In the genomic region with DNA sequence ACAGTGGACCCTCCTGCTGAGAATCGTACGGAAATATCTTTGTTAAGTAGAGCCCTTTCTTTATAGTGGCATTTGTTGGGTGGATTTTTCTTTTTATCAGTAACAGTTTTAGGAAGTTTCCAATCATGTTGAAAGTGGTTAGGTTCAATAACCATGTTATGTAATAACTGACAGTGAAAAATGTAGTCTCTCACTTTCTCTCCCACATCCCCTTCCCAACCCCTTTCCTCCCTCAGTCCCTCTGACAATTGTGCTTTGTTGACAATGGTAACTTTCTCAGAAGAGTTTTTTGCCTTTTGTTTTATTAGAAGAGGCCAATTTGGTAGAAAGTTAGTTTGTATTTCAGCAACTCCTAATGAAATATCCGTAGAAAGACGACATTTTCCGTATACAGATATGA, we compare ENCODE assay signal across 21 cellular contexts.
"Had no signal": no experiment of that assay in that cellular context is flagged by ENCODE, and none has a peak within 500 bp of the region (broad histone marks: within the 10 kb centered on the region; RNA-seq: fewer than 3 reads in every experiment).

No MANE protein-coding gene starts in this region.

- H3K27ac ChIP-seq: epithelial cell of prostate, esophagus muscularis mucosa, gastrocnemius medialis, spleen, stomach, thyroid gland had no signal

- H3K9me3 ChIP-seq: esophagus muscularis mucosa, gastrocnemius medialis, spleen, stomach, thyroid gland had no signal

- H3K27me3 ChIP-seq: esophagus muscularis mucosa, gastrocnemius medialis, spleen, stomach, thyroid gland had no signal

- H3K4me3 Mint-ChIP-seq: effector memory CD8-positive, alpha-beta T cell; naive thymus-derived CD4-positive, alpha-beta T cell; nephron progenitor cell; stimulated activated naive B cell treated with anti-CD40 and anti-IgM and Interleukin-4, amounts not matched to agents 10 μg/mL and 1 μg/mL and 100 μg/mL, for 72 hours; type B pancreatic cell had no signal

- H3K4me1 ChIP-seq: esophagus muscularis mucosa, gastrocnemius medialis, spleen, stomach, thyroid gland had no signal

- H3K9me3 Mint-ChIP-seq: effector memory CD8-positive, alpha-beta T cell; naive thymus-derived CD4-positive, alpha-beta T cell; nephron progenitor cell; stimulated activated naive B cell treated with anti-CD40 and anti-IgM and Interleukin-4, amounts not matched to agents 10 μg/mL and 1 μg/mL and 100 μg/mL, for 72 hours; type B pancreatic cell had no signal

- ATAC-seq: effector memory CD8-positive, alpha-beta T cell; gastrocnemius medialis; left lobe of liver; naive thymus-derived CD4-positive, alpha-beta T cell; sciatic nerve; stimulated activated naive B cell treated with anti-CD40 and anti-IgM and Interleukin-4, amounts not matched to agents 10 μg/mL and 1 μg/mL and 100 μg/mL, for 72 hours had no signal

- H3K4me1 Mint-ChIP-seq: stimulated activated naive B cell treated with anti-CD40 and anti-IgM and Interleukin-4, amounts not matched to agents 10 μg/mL and 1 μg/mL and 100 μg/mL, for 72 hours had no signal

- DNase-seq: effector memory CD8-positive, alpha-beta T cell; gastrocnemius medialis; glutamatergic neuron; islet precursor cell; mammary epithelial cell; naive thymus-derived CD4-positive, alpha-beta T cell; nephron progenitor cell; occipital lobe; posterior cingulate gyrus; spleen; stimulated activated CD4-positive, alpha-beta T cell treated with anti-CD3 and anti-CD28 coated beads, Interleukin-15, amount 100 ng/mL, for 24 hours; stimulated activated CD4-positive, alpha-beta T cell treated with anti-CD3 and anti-CD28 coated beads, Interleukin-1b, Interleukin-23, amount 100 ng/mL, for 48 hours; stimulated activated CD4-positive, alpha-beta T cell treated with anti-CD3 and anti-CD28 coated beads, Interleukin-4, amount 100 ng/mL, for 24 hours; stimulated activated naive B cell treated with anti-CD40 and anti-IgM and Interleukin-4, amounts not matched to agents 10 μg/mL and 1 μg/mL and 100 μg/mL, for 72 hours; stomach; thyroid gland had no signal

- H3K4me3 ChIP-seq: esophagus muscularis mucosa, gastrocnemius medialis, spleen, stomach, thyroid gland had no signal

- H3K27ac Mint-ChIP-seq: effector memory CD8-positive, alpha-beta T cell; naive thymus-derived CD4-positive, alpha-beta T cell; nephron progenitor cell; stimulated activated naive B cell treated with anti-CD40 and anti-IgM and Interleukin-4, amounts not matched to agents 10 μg/mL and 1 μg/mL and 100 μg/mL, for 72 hours; type B pancreatic cell had no signal

- H3K36me3 ChIP-seq: esophagus muscularis mucosa, gastrocnemius medialis, spleen, stomach, thyroid gland had no signal
